In genomic region chr11:47750725-47751124, GRCh38 we compare ENCODE assay signal across 16 cellular contexts.
"Had no signal": no experiment of that assay in that cellular context is flagged by ENCODE, and none has a peak within 500 bp of the region (broad histone marks: within the 10 kb centered on the region; RNA-seq: fewer than 3 reads in every experiment).

No MANE protein-coding gene starts in this region.

- ATAC-seq: left lung, psoas muscle, right cardiac atrium had no signal

- H3K4me3 Mint-ChIP-seq: activated naive CD8-positive, alpha-beta T cell treated with anti-CD3 and anti-CD28 coated beads, Interleukin-2, amount 10 ng/mL, durations not matched to agents 7 days and 5 days; brain; stimulated activated naive CD8-positive, alpha-beta T cell treated with anti-CD3 and anti-CD28 coated beads, Interleukin-15, Interleukin-2, amounts not matched to agents 100 ng/mL and 50 ng/mL, for 24 hours had no signal

- DNase-seq: activated CD4-positive, alpha-beta T cell treated with anti-CD3 and anti-CD28 coated beads, Interleukin-2, amount 50 U/mL, for 4 hours; activated CD4-positive, CD25-positive, alpha-beta regulatory T cell treated with anti-CD3 and anti-CD28 coated beads, Interleukin-2, amount 50 U/mL, for 72 hours; activated effector memory CD4-positive, alpha-beta T cell treated with Interleukin-2 at 50 U/mL for 16 hours; activated naive CD8-positive, alpha-beta T cell treated with anti-CD3 and anti-CD28 coated beads, Interleukin-2, amount 10 ng/mL, durations not matched to agents 7 days and 5 days; activated T-cell treated with anti-CD3 and anti-CD28 coated beads, Interleukin-2, amount 50 U/mL, for 1 hour; central memory CD4-positive, alpha-beta T cell; hypothalamus; kidney; left lung; mammary epithelial cell; psoas muscle; right cardiac atrium; stimulated activated CD4-positive, alpha-beta T cell treated with anti-CD3 and anti-CD28 coated beads, Interleukin-2, amount 100 ng/mL, for 24 hours; transverse colon had no signal

- H3K27ac Mint-ChIP-seq: activated naive CD8-positive, alpha-beta T cell treated with anti-CD3 and anti-CD28 coated beads, Interleukin-2, amount 10 ng/mL, durations not matched to agents 7 days and 5 days had no signal

- H3K27me3 Mint-ChIP-seq: activated naive CD8-positive, alpha-beta T cell treated with anti-CD3 and anti-CD28 coated beads, Interleukin-2, amount 10 ng/mL, durations not matched to agents 7 days and 5 days; stimulated activated naive CD8-positive, alpha-beta T cell treated with anti-CD3 and anti-CD28 coated beads, Interleukin-15, Interleukin-2, amounts not matched to agents 100 ng/mL and 50 ng/mL, for 24 hours had no signal

- H3K4me1 Mint-ChIP-seq: brain had no signal

- H3K9me3 Mint-ChIP-seq: activated naive CD8-positive, alpha-beta T cell treated with anti-CD3 and anti-CD28 coated beads, Interleukin-2, amount 10 ng/mL, durations not matched to agents 7 days and 5 days; stimulated activated naive CD8-positive, alpha-beta T cell treated with anti-CD3 and anti-CD28 coated beads, Interleukin-15, Interleukin-2, amounts not matched to agents 100 ng/mL and 50 ng/mL, for 24 hours had no signal
